ENCODE assay signal across 22 cellular contexts in genomic region chr5:146341854-146342253, GRCh38. TPM values are rescaled to one million over a fixed set of nuclear protein-coding genes. Genes with fewer than 3 reads are reported as not detected.
DNase-seq lines count a peak whose midpoint lies in the region; ATAC-seq, FAIRE-seq and TF ChIP-seq lines count a peak whose summit lies in the region.
"Had no signal": no experiment of that assay in that cellular context is flagged by ENCODE, and none has a peak within 500 bp of the region (broad histone marks: within the 10 kb centered on the region; RNA-seq: fewer than 3 reads in every experiment).

No MANE protein-coding gene starts in this region.

- no peak for TF ChIP-seq CTCF in H1 (IDR thresholded peaks at IDR 0.05; ENCODE audit: control extremely low read depth in 1 of 3, insufficient read depth in 1 of 3, low read depth in 1 of 3, low read length in 3 of 3)
- no peak for TF ChIP-seq CTCF in CD8-positive, alpha-beta T cell (IDR thresholded peaks at IDR 0.05)

- H3K56ac ChIP-seq in H1 (replicated peaks; ENCODE audit: insufficient read length, low read depth, low read length) = no peak overlapping the region

- TF ChIP-seq EP300 in H1 (IDR thresholded peaks at IDR 0.05; ENCODE audit: borderline replicate concordance in 1 of 2, low read depth in 2 of 2, low read length in 2 of 2) = no peak

- peaks cover 0 to 5% (median 0%) of the 10 kb centered on the region in 4 experiments; a peak in 1 of 8 replicates for H3K36me3 ChIP-seq in H1 (ENCODE audit: control insufficient read depth in 2 of 4, insufficient read depth in 4 of 4, low read length in 3 of 4)
- no peaks in the 10 kb centered on the region for H3K36me3 ChIP-seq in iPS-15b (ENCODE audit: control insufficient read depth, insufficient read depth, low read length)
- H3K36me3 ChIP-seq in CD8-positive, alpha-beta T cell (ENCODE audit: insufficient read depth, low read length) = no peaks in the 10 kb centered on the region
- H3K36me3 ChIP-seq: BE2C, BLaER1 had no signal

- TF ChIP-seq POLR2A in H1 (IDR thresholded peaks at IDR 0.05; ENCODE audit: control extremely low read depth in 1 of 2, low read depth in 2 of 2, low read length in 2 of 2) = no peak

- H4K20me1 ChIP-seq in H1 (replicated peaks in 1 of 2; ENCODE audit: control insufficient read depth in 1 of 2, insufficient read depth in 2 of 2, low read length in 2 of 2) = peaks cover 25 to 52% of the 10 kb centered on the region in 2 experiments
- H4K20me1 ChIP-seq: BLaER1 had no signal

- H4K8ac ChIP-seq in H1 (ENCODE audit: extremely low read depth, insufficient read depth, low read length) = no peak overlapping the region

- H3K79me2 ChIP-seq in H1 (ENCODE audit: control insufficient read depth in 1 of 2, insufficient read depth in 2 of 2, low read length in 2 of 2) = no peaks in the 10 kb centered on the region

- H2BK5ac ChIP-seq in H1 (ENCODE audit: low read depth, low read length) = no peak overlapping the region

- ATAC-seq in CD8-positive, alpha-beta T cell = no peak
- no peak for ATAC-seq in HG02763 (IDR thresholded peaks at IDR 0.05; ENCODE audit: unreplicated experiment)

- H3K23me2 ChIP-seq in H1 (ENCODE audit: low read depth, low read length) = peaks cover 24% of the 10 kb centered on the region; the same call in 1 of the 2 replicates

- H3K23ac ChIP-seq in H1 (ENCODE audit: insufficient read length) = no peak overlapping the region

- H2BK20ac ChIP-seq in H1 (ENCODE audit: low read length) = no peak overlapping the region

- H3K9me3 ChIP-seq in H1 (ENCODE audit: insufficient read depth in 2 of 2, low read depth in 1 of 2, low read length in 1 of 2) (no peaks in the 10 kb centered on the region), iPS-15b (ENCODE audit: control insufficient read depth, insufficient read depth, low read length) (no peaks in the 10 kb centered on the region)
- no peaks in the 10 kb centered on the region for H3K9me3 ChIP-seq in CD8-positive, alpha-beta T cell (ENCODE audit: low read length)
- H3K9me3 ChIP-seq: Caco-2 had no signal

- H3K4me3 ChIP-seq in H1 (ENCODE audit: extremely low read depth in 1 of 4, insufficient read depth in 2 of 4, low read depth in 3 of 4, low read length in 4 of 4) (no peak overlapping the region), iPS-15b (ENCODE audit: low read depth, low read length) (peak overlapping the region; percentile 26)
- H3K4me3 ChIP-seq in CD8-positive, alpha-beta T cell (ENCODE audit: low read depth, low read length) = no peak overlapping the region
- H3K4me3 ChIP-seq: BLaER1 had no signal

- no peak overlapping the region for H3K4me3 Mint-ChIP-seq in CD8-positive, alpha-beta T cell
- H3K4me3 Mint-ChIP-seq: CD4-positive, alpha-beta memory T cell; CD4-positive, CD25-positive, alpha-beta regulatory T cell had no signal

- POLR2A ChIA-PET in H1 (lab: Charles Lee; ENCODE audit: partially characterized antibody) = interaction anchor here (1.8 kb wide), 1 partner anchor 10 kb away, joined by 5 read pairs; no protein-coding TSS in a partner anchor
- POLR2A ChIA-PET in CD8-positive, alpha-beta T cell (lab: Charles Lee) = no interaction called here

- H4K5ac ChIP-seq in H1 (ENCODE audit: insufficient read length, low read depth, low read length) = no peak overlapping the region

- H3K36me3 Mint-ChIP-seq in CD8-positive, alpha-beta T cell = no peaks in the 10 kb centered on the region
- H3K36me3 Mint-ChIP-seq: CD4-positive, alpha-beta memory T cell had no signal

- H3K27me3 ChIP-seq in H1 (replicated peaks in 1 of 4; ENCODE audit: control insufficient read depth in 3 of 4, extremely low read depth in 1 of 4, insufficient read depth in 3 of 4, low read length in 3 of 4) (peaks cover 93 to 100% (median 100%) of the 10 kb centered on the region in 4 experiments), iPS-15b (ENCODE audit: control insufficient read depth, insufficient read depth, low read length) (peaks cover 100% of the 10 kb centered on the region)
- H3K27me3 ChIP-seq in CD8-positive, alpha-beta T cell (ENCODE audit: insufficient read depth, low read length) = peaks cover 18% of the 10 kb centered on the region

- DNase-seq in H1 (ENCODE audit: low read depth in 1 of 2, low spot score in 2 of 2) (no peak), medulla oblongata (ENCODE audit: extremely low spot score) (no peak)
- DNase-seq in CD8-positive, alpha-beta T cell = no peak
- DNase-seq: 8988T; ACHN; BE2C; C1 segment of cervical spinal cord; Caco-2; Calu3; CD4-positive, alpha-beta memory T cell; CD4-positive, CD25-positive, alpha-beta regulatory T cell; DMS79 treated with DMSO at 0.1 percent for 48 hours; GF-D8 had no signal

- H4K91ac ChIP-seq in H1 (replicated peaks; ENCODE audit: insufficient read length, low read length) = no peak overlapping the region

- H3K4me1 Mint-ChIP-seq in CD8-positive, alpha-beta T cell (ENCODE audit: low read depth) = peaks cover 23% of the 10 kb centered on the region

- intact Hi-C loops in CD8-positive, alpha-beta T cell (cut with DNase I, micrococcal nuclease) = no loop called here

- FAIRE-seq in H1 (lab: Jason Lieb, UNC) = no peak
- FAIRE-seq: A204.1, D721Med, G401.6, GM12891, GM19239 had no signal

- H3K9me3 Mint-ChIP-seq in CD8-positive, alpha-beta T cell = no peaks in the 10 kb centered on the region

- no peak overlapping the region for H3K27ac ChIP-seq in H1 (ENCODE audit: low read depth, low read length)
- no peak overlapping the region for H3K27ac ChIP-seq in CD8-positive, alpha-beta T cell (ENCODE audit: low read depth, low read length)
- H3K27ac ChIP-seq: BLaER1 had no signal

- no peak overlapping the region for H2AK5ac ChIP-seq in H1 (ENCODE audit: low read depth, low read length)

- no peak overlapping the region for H3K27ac Mint-ChIP-seq in CD8-positive, alpha-beta T cell
- H3K27ac Mint-ChIP-seq: CD4-positive, alpha-beta memory T cell; CD4-positive, CD25-positive, alpha-beta regulatory T cell had no signal

- no peaks in the 10 kb centered on the region for H3K79me1 ChIP-seq in H1 (ENCODE audit: low read depth, low read length)

- CTCF ChIA-PET in H1 (lab: Charles Lee; ENCODE audit: partially characterized antibody) = interaction anchor here (1.1 to 1.4 kb wide), 3 partner anchors 22 to 47 kb away, joined by 3 to 4 read pairs (median 3); no protein-coding TSS in a partner anchor
- CTCF ChIA-PET in CD8-positive, alpha-beta T cell (lab: Charles Lee) = no interaction called here

- H3K18ac ChIP-seq in H1 (ENCODE audit: extremely low read depth, low read length) = no peak overlapping the region

- H3K9ac ChIP-seq in H1 (replicated peaks in 1 of 4; ENCODE audit: extremely low read depth in 1 of 4, low read depth in 3 of 4, low read length in 3 of 4) (no peak overlapping the region; a peak in 1 of 7 replicates), iPS-15b (ENCODE audit: low read depth, low read length) (no peak overlapping the region)
- H3K9ac ChIP-seq: BLaER1 had no signal

- 30% methylated on average over 6 of the region's 6 CpGs; no CpG with 5 or more reads in 1 of the 2 experiments for WGBS in H1 (ENCODE audit: extremely low coverage in 1 of 2, insufficient coverage in 1 of 2, insufficient read length in 1 of 2, insufficient replicate concordance in 2 of 2, low coverage in 1 of 2, low lambda C conversion rate in 2 of 2, missing lambda C conversion rate in 1 of 2), 2 experiments

- H2BK120ac ChIP-seq in H1 (replicated peaks; ENCODE audit: low read depth, low read length) = no peak overlapping the region

- no peak overlapping the region for H3K4ac ChIP-seq in H1 (replicated peaks; ENCODE audit: insufficient read length, low read depth, low read length)

- peaks cover 75% of the 10 kb centered on the region for H3K27me3 Mint-ChIP-seq in CD8-positive, alpha-beta T cell (ENCODE audit: low read depth)

- no peak overlapping the region for H3K14ac ChIP-seq in H1 (ENCODE audit: insufficient read length)

- H2BK12ac ChIP-seq in H1 (ENCODE audit: low read depth, low read length) = no peak overlapping the region

- no peak overlapping the region for H2BK15ac ChIP-seq in H1 (ENCODE audit: low read length)

- no peak overlapping the region; a peak in 1 of 4 replicates for H3K4me2 ChIP-seq in H1 (ENCODE audit: insufficient read depth in 1 of 2, low read depth in 2 of 2, low read length in 2 of 2)
- H3K4me2 ChIP-seq: BLaER1 had no signal

- TF ChIP-seq RAD21 in H1 (IDR thresholded peaks at IDR 0.05 in 1 of 2, conservative IDR thresholded peaks at IDR 0.05 in 1 of 2; ENCODE audit: low read depth in 2 of 2, low read length in 2 of 2) = no peak

- H3K4me1 ChIP-seq in H1 (replicated peaks in 1 of 4; ENCODE audit: control insufficient read depth in 3 of 4, insufficient read depth in 4 of 4, low read length in 3 of 4) = peaks cover 18 to 36% (median 24%) of the 10 kb centered on the region in 4 experiments
- peaks cover 4% of the 10 kb centered on the region for H3K4me1 ChIP-seq in iPS-15b (ENCODE audit: control insufficient read depth, insufficient read depth, low read length)
- peaks cover 6% of the 10 kb centered on the region for H3K4me1 ChIP-seq in CD8-positive, alpha-beta T cell (ENCODE audit: insufficient read depth, low read length)
- H3K4me1 ChIP-seq: BE2C, BLaER1, Caco-2 had no signal

- no peak overlapping the region for H2AFZ ChIP-seq in H1 (ENCODE audit: low read length)

TF ChIP-seq in H1, 55 proteins besides CTCF, POLR2A, EP300 and RAD21 (continues in another document):
- TF ChIP-seq KDM4A (IDR thresholded peaks at IDR 0.05; ENCODE audit: low read depth, low read length, severe bottlenecking) (no peak), SIN3A (conservative IDR thresholded peaks at IDR 0.05 in 1 of 2, IDR thresholded peaks at IDR 0.05 in 1 of 2; ENCODE audit: low read depth in 1 of 2, low read length in 2 of 2) (no peak), NANOG (IDR thresholded peaks at IDR 0.05; ENCODE audit: insufficient read depth, low read depth, low read length, poor library complexity, severe bottlenecking) (no peak), SRF (IDR thresholded peaks at IDR 0.05; ENCODE audit: low read depth, low read length) (no peak), CTBP2 (IDR thresholded peaks at IDR 0.05; ENCODE audit: borderline replicate concordance, insufficient read depth, insufficient read length, low read length) (no peak), TBP (IDR thresholded peaks at IDR 0.05; ENCODE audit: low read depth, low read length) (no peak)

RNA-seq across cellular contexts. Expression of gene POU4F3, which starts 3.2 kb away (rescaled TPM):
- 0.11 TPM in 1 of 2 replicates, not detected in the other for total RNA-seq in H1 (2021; fragmentation: NEBNext Ultra II Directional; extraction: Animal tissue kit (Norgen Biotek cat#: 25700))
- polyA plus RNA-seq in H1 (2011; rRNA removed) = 0.09 and 0.22 TPM in 2 replicates
- 0.03 TPM for polyA plus RNA-seq in H1 (2011; cell fraction: cytosol; rRNA removed)
- polyA plus RNA-seq in H1 (2011; cell fraction: nucleus; rRNA removed) = 0.10 TPM
- polyA plus RNA-seq in H1 (2012, experiment 1 of 2) = 0.07 TPM in 1 of 4 replicates, not detected in the others
- not detected for polyA plus RNA-seq in H1 (2012, experiment 2 of 2)
- polyA plus RNA-seq in H1 (2013, experiment 1 of 2) = 0.06 TPM
- 0.06 TPM for polyA plus RNA-seq in H1 (2013, experiment 2 of 2)
- polyA minus RNA-seq in H1 (2011; rRNA and poly(A)+ RNA removed) = not detected in 2 replicates
- polyA minus RNA-seq in H1 (2011; cell fraction: cytosol; rRNA and poly(A)+ RNA removed) = not detected
- polyA minus RNA-seq in H1 (2011; cell fraction: nucleus; rRNA and poly(A)+ RNA removed) = not detected
- total RNA-seq in CD8-positive, alpha-beta T cell = under 1 TPM in 1 of 2 experiments, not detected in 1; 0.14 TPM
- total RNA-seq: Caco-2; CD4-positive, alpha-beta memory T cell had no signal
- polyA plus RNA-seq: CD14-positive monocyte; CD4-positive, alpha-beta memory T cell; CD4-positive, CD25-positive, alpha-beta regulatory T cell had no signal
